ENCODE assay signal across 1 cellular context in genomic region chr3:66971891-66972551, GRCh38.
A peak's percentile ranks its signal among the peaks of the same experiment; 100 is the strongest.
TF ChIP-seq lines count a peak whose summit lies in the region.

No MANE protein-coding gene starts in this region.

TF ChIP-seq in GM12878, 131 proteins besides CTCF, POLR2A, EP300 and RAD21 (continued from another document):
- TF ChIP-seq ZBTB40 (IDR thresholded peaks at IDR 0.05; ENCODE audit: borderline replicate concordance) (no peak), MYB (IDR thresholded peaks at IDR 0.05; ENCODE audit: borderline replicate concordance, low read depth, low read length) (no peak), IRF4 (IDR thresholded peaks at IDR 0.05; ENCODE audit: low read depth, low read length) (peak; percentile 42; the same call in 1 of the 2 replicates), ZSCAN29 (IDR thresholded peaks at IDR 0.05) (no peak), SREBF1 (IDR thresholded peaks at IDR 0.05; ENCODE audit: low read length) (no peak), CREM (IDR thresholded peaks at IDR 0.05; ENCODE audit: low read depth) (no peak), CREB1 (IDR thresholded peaks at IDR 0.05; ENCODE audit: low read depth) (0 out of 2 replicates have a peak, but pooled peaks have one; percentile 31), SMC3 (IDR thresholded peaks at IDR 0.05; ENCODE audit: borderline replicate concordance, low read length) (peak; percentile 85), MEF2B (IDR thresholded peaks at IDR 0.05; ENCODE audit: partially characterized antibody, poor library complexity, severe bottlenecking) (no peak), NBN (IDR thresholded peaks at IDR 0.05) (no peak), FOS (IDR thresholded peaks at IDR 0.05; ENCODE audit: borderline replicate concordance, extremely low read depth, insufficient read length) (no peak), KDM1A (IDR thresholded peaks at IDR 0.05; ENCODE audit: borderline replicate concordance) (no peak), PAX5 (IDR thresholded peaks at IDR 0.05; ENCODE audit: borderline replicate concordance, low read depth, low read length) (peak; percentile 91), BACH1 (IDR thresholded peaks at IDR 0.05; ENCODE audit: borderline replicate concordance) (no peak), YY1 (IDR thresholded peaks at IDR 0.05; ENCODE audit: low read depth, low read length) (peak; percentile 25; the same call in 1 of the 2 replicates), DPF2 (IDR thresholded peaks at IDR 0.05) (0 out of 2 replicates have a peak, but pooled peaks have one; percentile 23), NR2C1 (IDR thresholded peaks at IDR 0.05) (no peak), CHD2 (IDR thresholded peaks at IDR 0.05; ENCODE audit: borderline replicate concordance, low read depth, low read length) (no peak), E2F8 (IDR thresholded peaks at IDR 0.05; ENCODE audit: low read depth, partially characterized antibody) (no peak), TCF12 (IDR thresholded peaks at IDR 0.05; ENCODE audit: low read depth, low read length) (peak; percentile 86), RUNX3 (IDR thresholded peaks at IDR 0.05; ENCODE audit: low read length) (peak; percentile 78), RFX5 (IDR thresholded peaks at IDR 0.05; ENCODE audit: low read depth, low read length) (no peak), IKZF2 (IDR thresholded peaks at IDR 0.05) (no peak), ZBTB33 (IDR thresholded peaks at IDR 0.05) (no peak), CBX5 (IDR thresholded peaks at IDR 0.05; ENCODE audit: low read depth) (peak; percentile 44; the same call in 1 of the 2 replicates), CBFB (IDR thresholded peaks at IDR 0.05; ENCODE audit: low read depth) (peak; percentile 37; the same call in 1 of the 2 replicates), NR2F1 (conservative IDR thresholded peaks at IDR 0.05) (0 out of 2 replicates have a peak, but pooled peaks have one; percentile 14), HCFC1 (IDR thresholded peaks at IDR 0.05; ENCODE audit: low read length) (no peak), ZNF24 (IDR thresholded peaks at IDR 0.05) (no peak), REST (IDR thresholded peaks at IDR 0.05; ENCODE audit: low read depth, low read length) (no peak), SIX5 (IDR thresholded peaks at IDR 0.05; ENCODE audit: low read depth, low read length, severe bottlenecking) (no peak), TCF3 (IDR thresholded peaks at IDR 0.05; ENCODE audit: borderline replicate concordance, insufficient read depth, low read depth, low read length) (peak; percentile 76; the same call in 1 of the 2 replicates), TCF7 (IDR thresholded peaks at IDR 0.05; ENCODE audit: borderline replicate concordance) (no peak), ZNF687 (IDR thresholded peaks at IDR 0.05) (no peak), FOXM1 (IDR thresholded peaks at IDR 0.05; ENCODE audit: low read depth, low read length) (no peak)
